ENCODE assay signal across 8 cellular contexts in genomic region chr14:31025335-31026075, GRCh38. TPM values are rescaled to one million over a fixed set of nuclear protein-coding genes. Genes with fewer than 3 reads are reported as not detected.
DNase-seq lines count a peak whose midpoint lies in the region; ATAC-seq and TF ChIP-seq lines count a peak whose summit lies in the region.

TSS of gene AP4S1 (plus strand) at chr14:31025649. CDS start at chr14:31066197, 40,548 bp downstream.

- H3K27ac ChIP-seq in OCI-LY7 (ENCODE audit: low read depth, low read length, poor library complexity, severe bottlenecking) (peak within 1 kb of the TSS; percentile 76), esophagus squamous epithelium (peak within 1 kb of the TSS; percentile 98 to 100 (median 100))
- H3K27ac ChIP-seq in naive thymus-derived CD4-positive, alpha-beta T cell (ENCODE audit: low read depth, low read length), result peak within 1 kb of the TSS; percentile 91

- no TSS peak for BruUV-seq in OCI-LY7 (replicated peaks; lab: Mats Ljungman, UMichigan)

- peak within 1 kb of the TSS; percentile 86 to 100 (median 96) for H3K4me3 Mint-ChIP-seq in naive thymus-derived CD4-positive, alpha-beta T cell

- peaks cover 25% of the 10 kb centered on the region for H3K4me1 ChIP-seq in OCI-LY7 (ENCODE audit: insufficient read depth, low read length, poor library complexity, severe bottlenecking)
- H3K4me1 ChIP-seq in esophagus squamous epithelium, result peaks cover 7 to 30% (median 18%) of the 10 kb centered on the region in 3 donors
- H3K4me1 ChIP-seq in naive thymus-derived CD4-positive, alpha-beta T cell (ENCODE audit: control insufficient read depth in 2 of 2, insufficient read depth in 2 of 2, low read length in 2 of 2), result no peaks in the 10 kb centered on the region

- TF ChIP-seq POLR2A in esophagus squamous epithelium (IDR thresholded peaks at IDR 0.05), result no peak

- H3K36me3 ChIP-seq in OCI-LY7 (ENCODE audit: insufficient read depth, low read length) (peaks cover 26% of the 10 kb centered on the region), esophagus squamous epithelium (peaks cover 0 to 23% (median 0%) of the 10 kb centered on the region in 3 donors)
- peaks cover 0 to 16% (median 0%) of the 10 kb centered on the region in 3 experiments for H3K36me3 ChIP-seq in naive thymus-derived CD4-positive, alpha-beta T cell (ENCODE audit: control insufficient read depth in 2 of 3, insufficient read depth in 3 of 3, low read length in 3 of 3)

- H3K9me3 ChIP-seq in OCI-LY7 (ENCODE audit: low read length), result no peaks in the 10 kb centered on the region
- no peaks in the 10 kb centered on the region for H3K9me3 ChIP-seq in esophagus squamous epithelium
- no peaks in the 10 kb centered on the region for H3K9me3 ChIP-seq in naive thymus-derived CD4-positive, alpha-beta T cell (ENCODE audit: control insufficient read depth in 2 of 3, low read length in 3 of 3)

- H2AFZ ChIP-seq in OCI-LY7 (ENCODE audit: low read length), result peak within 1 kb of the TSS; percentile 84

- peaks cover 33 to 61% (median 49%) of the 10 kb centered on the region in 7 donors for H3K4me1 Mint-ChIP-seq in naive thymus-derived CD4-positive, alpha-beta T cell

- TF ChIP-seq CTCF in GM13976 (IDR thresholded peaks at IDR 0.05; ENCODE audit: borderline replicate concordance, control extremely low read depth, extremely low read depth, insufficient read depth, missing control alignments) (no peak), OCI-LY7 (conservative IDR thresholded peaks at IDR 0.05; ENCODE audit: low read length) (no peak), esophagus squamous epithelium (IDR thresholded peaks at IDR 0.05) (no peak)

- peaks cover 27% of the 10 kb centered on the region for H4K20me1 ChIP-seq in OCI-LY7 (ENCODE audit: insufficient read depth, low read length)

- H3K27ac Mint-ChIP-seq in naive thymus-derived CD4-positive, alpha-beta T cell, result peak within 1 kb of the TSS; percentile 89 to 98 (median 96)

- no peaks in the 10 kb centered on the region for H3K9me3 Mint-ChIP-seq in naive thymus-derived CD4-positive, alpha-beta T cell

- no peaks in the 10 kb centered on the region for H3K9me2 ChIP-seq in OCI-LY7 (ENCODE audit: insufficient read depth, low read length)

- peak within 1 kb of the TSS; percentile 100 for H3K4me2 ChIP-seq in OCI-LY7 (ENCODE audit: low read length)

- DNase-seq in GM13976 (ENCODE audit: low spot score) (peak; percentile 48), OCI-LY7 (ENCODE audit: low spot score) (peak; percentile 62), esophagus squamous epithelium (lab: John Stamatoyannopoulos, UW) (no peak), COLO829 (ENCODE audit: low spot score) (no peak)
- peak; percentile 73 to 76 for DNase-seq in activated T-cell treated with anti-CD3 and anti-CD28 coated beads, Interleukin-2, amount 50 U/mL, for 48 hours
- DNase-seq in naive thymus-derived CD4-positive, alpha-beta T cell, result peak; percentile 42 to 65 (median 49)
- peak; percentile 51 for DNase-seq in stimulated activated naive CD4-positive, alpha-beta T cell treated with Interleukin-2 at 50 U/mL for 16 hours (lab: John Stamatoyannopoulos, UW)

- in situ Hi-C loops in GM13976 (cut with MboI; ENCODE audit: low sequenced_read_pairs, unreplicated experiment), result no loop called here

- intact Hi-C loops in OCI-LY7 (cut with micrococcal nuclease; ENCODE audit: unreplicated experiment), result loop anchor here (2.0 to 5.0 kb wide), 3 partner anchors 45 to 182 kb away; partner anchors contain the start of gene HECTD1
- intact Hi-C loops in esophagus squamous epithelium (cut with DNase I), result no loop called here
- intact Hi-C loops in naive thymus-derived CD4-positive, alpha-beta T cell (cut with micrococcal nuclease), result loop anchor here (1.0 to 5.0 kb wide), 18 partner anchors 45 to 1178 kb away; partner anchors contain the start of genes DTD2 (in 2 of the 2), G2E3 (in 2 of the 2), HEATR5A (in 2 of the 2) and NUBPL (in 2 of the 2)

- CTCF ChIA-PET in OCI-LY7 (lab: Charles Lee; ENCODE audit: unreplicated experiment), result interaction anchor here (1.3 kb wide), 1 partner anchor 183 kb away, joined by 3 read pairs; no protein-coding TSS in a partner anchor
- CTCF ChIA-PET in naive thymus-derived CD4-positive, alpha-beta T cell (lab: Charles Lee), result interaction anchor here (0.6 to 1.2 kb wide), 2 partner anchors 57 to 910 kb away, joined by 3 read pairs; no protein-coding TSS in a partner anchor

- H3K27me3 Mint-ChIP-seq in naive thymus-derived CD4-positive, alpha-beta T cell, result no peaks in the 10 kb centered on the region

- H3K4me3 ChIP-seq in OCI-LY7 (ENCODE audit: low read depth, low read length, poor library complexity, severe bottlenecking) (peak within 1 kb of the TSS; percentile 98), esophagus squamous epithelium (peak within 1 kb of the TSS; percentile 86 to 99 (median 90))
- H3K4me3 ChIP-seq in naive thymus-derived CD4-positive, alpha-beta T cell (ENCODE audit: low read length), result peak within 1 kb of the TSS; percentile 84

- H3K27me3 ChIP-seq in esophagus squamous epithelium, result no peaks in the 10 kb centered on the region
- no peaks in the 10 kb centered on the region for H3K27me3 ChIP-seq in naive thymus-derived CD4-positive, alpha-beta T cell (ENCODE audit: control insufficient read depth in 2 of 2, insufficient read depth in 2 of 2, low read length in 2 of 2)

- 0 to 1% methylated on average over 13 to 22 of the region's 52 CpGs for WGBS in esophagus squamous epithelium, 2 donors

- peaks cover 64% of the 10 kb centered on the region for H3K79me2 ChIP-seq in OCI-LY7 (ENCODE audit: insufficient read depth, low read depth, low read length)

- ATAC-seq in HG03039 (IDR thresholded peaks at IDR 0.05; ENCODE audit: unreplicated experiment), result peak; percentile 11
- peak; percentile 33 for ATAC-seq in naive thymus-derived CD4-positive, alpha-beta T cell

- POLR2A ChIA-PET in OCI-LY7 (lab: Charles Lee), result interaction anchor here (0.5 to 2.0 kb wide), 13 partner anchors 13 to 345 kb away, joined by 3 to 11 read pairs (median 4); no protein-coding TSS in a partner anchor
- POLR2A ChIA-PET in naive thymus-derived CD4-positive, alpha-beta T cell (lab: Charles Lee), result interaction anchor here (0.6 to 2.1 kb wide), 6 partner anchors 9 to 452 kb away, joined by 3 to 33 read pairs (median 6); partner anchors contain the start of gene HECTD1

- H3K36me3 Mint-ChIP-seq in naive thymus-derived CD4-positive, alpha-beta T cell, result peaks cover 0 to 10% (median 9%) of the 10 kb centered on the region in 5 donors

RNA-seq across cellular contexts. Expression of gene AP4S1, which starts in this region (rescaled TPM):
- total RNA-seq in OCI-LY7 (2014; rRNA removed; shearing (Covaris generic)), result 8.3 and 10.4 TPM in 2 replicates
- total RNA-seq in OCI-LY7 (2022) (7.6 and 7.9 TPM in 2 replicates), esophagus squamous epithelium (1 to 10 TPM; 2.0 to 5.7 (median 4.2) TPM)
- 10 to 100 TPM in 4 of 5 experiments, 1 to 10 TPM in 1; 7.9 to 22.0 (median 15.9) TPM for total RNA-seq in naive thymus-derived CD4-positive, alpha-beta T cell
- polyA plus RNA-seq in naive thymus-derived CD4-positive, alpha-beta T cell, result 10 to 100 TPM; 10.7 to 10.9 TPM

Comparison
In these comparisons a context has a peak if more than half of its experiments do, and no peak if none do; other contexts are left out.
1. DNase-seq: peak in GM13976 (single experiment), OCI-LY7 (single experiment), activated T-cell treated with anti-CD3 and anti-CD28 coated beads, Interleukin-2, amount 50 U/mL, for 48 hours (2 of 2), naive thymus-derived CD4-positive, alpha-beta T cell (9 of 9) and stimulated activated naive CD4-positive, alpha-beta T cell treated with Interleukin-2 at 50 U/mL for 16 hours (single experiment); none in esophagus squamous epithelium (single experiment) and COLO829 (single experiment).
2. Peak in every context shown above with its lines, with median percentiles within 50 percentile points of each other: H3K27ac ChIP-seq and H3K4me3 ChIP-seq.